Comparison of ENCODE assay signal across 39 cellular contexts in the genomic region with DNA sequence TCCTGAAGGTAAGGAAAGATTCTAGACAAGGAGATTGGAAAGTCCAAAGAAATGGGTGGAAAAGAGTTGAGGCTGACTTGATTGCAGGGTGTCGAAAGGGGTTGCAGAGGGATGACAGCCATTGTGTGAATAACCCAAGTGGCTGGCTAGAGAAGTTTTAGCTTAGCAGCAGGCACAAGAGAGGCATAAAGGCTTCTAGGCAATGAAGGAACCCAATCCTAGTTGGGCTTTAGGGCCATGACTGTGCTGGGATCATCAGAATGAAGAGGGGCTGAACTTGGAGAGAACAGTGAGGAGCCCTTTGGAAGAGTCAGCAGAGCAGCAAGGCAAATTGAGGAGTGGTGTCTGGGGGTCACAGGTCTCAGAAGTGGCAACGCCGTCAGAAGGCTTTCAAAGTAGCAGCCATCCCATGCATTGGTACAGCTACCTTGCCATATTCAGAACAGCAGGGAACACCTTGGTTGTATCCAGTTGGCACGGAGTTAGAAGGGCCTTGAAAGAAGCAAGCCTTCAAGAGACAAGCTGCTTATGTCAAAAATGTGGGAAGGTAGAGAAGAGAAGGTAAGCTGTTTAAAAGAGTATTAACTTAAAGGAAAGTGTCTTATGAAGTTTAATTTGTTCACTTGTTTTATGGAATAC.
"Had no signal": no experiment of that assay in that cellular context is flagged by ENCODE, and none has a peak within 500 bp of the region (broad histone marks: within the 10 kb centered on the region; RNA-seq: fewer than 3 reads in every experiment).

No MANE protein-coding gene starts in this region.

- ATAC-seq: activated naive CD4-positive, alpha-beta T cell treated with anti-CD3 and anti-CD28 coated beads, Interleukin-2, amount 50 U/mL, for 72 hours; activated naive CD8-positive, alpha-beta T cell treated with anti-CD3 and anti-CD28 coated beads, Interleukin-2, amount 50 U/mL, for 24 hours; activated T-cell treated with anti-CD3 and anti-CD28 coated beads, Interleukin-2, amount 50 U/mL, for 4 hours; activated T-cell treated with anti-CD3 and anti-CD28 coated beads, Interleukin-2, amount 50 U/mL, for 72 hours; activated T-helper 17 cell treated with anti-CD3 and anti-CD28 coated beads, Interleukin-2, amount 50 U/mL, for 72 hours; body of pancreas had no signal

- H3K4me1 Mint-ChIP-seq: activated naive CD4-positive, alpha-beta T cell treated with anti-CD3 and anti-CD28 coated beads, Interleukin-2, amount 10 ng/mL, durations not matched to agents 7 days and 5 days; activated naive CD4-positive, alpha-beta T cell treated with anti-CD3 and anti-CD28 coated beads, Interleukin-2, amount 50 U/mL, for 24 hours; activated naive CD8-positive, alpha-beta T cell treated with anti-CD3 and anti-CD28 coated beads for 36 hours; activated naive CD8-positive, alpha-beta T cell treated with anti-CD3 and anti-CD28 coated beads, Interleukin-2, amount 10 ng/mL, durations not matched to agents 7 days and 5 days; activated T-helper 17 cell treated with anti-CD3 and anti-CD28 coated beads, Interleukin-2, amount 50 U/mL, for 72 hours; central memory CD8-positive, alpha-beta T cell had no signal

- DNase-seq: activated effector memory CD4-positive, alpha-beta T cell treated with anti-CD3 and anti-CD28 coated beads, Interleukin-2, amount 50 U/mL, for 16 hours; activated effector memory CD4-positive, alpha-beta T cell treated with Interleukin-2 at 50 U/mL for 16 hours; activated gamma-delta T cell; activated gamma-delta T cell treated with Interleukin-2 at 50 U/mL for 16 hours; activated naive CD4-positive, alpha-beta T cell; activated naive CD4-positive, alpha-beta T cell treated with anti-CD3 and anti-CD28 coated beads, Interleukin-2, amount 10 ng/mL, durations not matched to agents 7 days and 5 days; activated naive CD4-positive, alpha-beta T cell treated with anti-CD3 and anti-CD28 coated beads, Interleukin-2, amount 50 U/mL, for 16 hours; activated naive CD4-positive, alpha-beta T cell treated with Interleukin-2 at 50 U/mL for 16 hours; activated naive CD8-positive, alpha-beta T cell treated with anti-CD3 and anti-CD28 coated beads for 36 hours; activated naive CD8-positive, alpha-beta T cell treated with anti-CD3 and anti-CD28 coated beads, Interleukin-2, amount 10 ng/mL, durations not matched to agents 7 days and 5 days; activated naive CD8-positive, alpha-beta T cell treated with anti-CD3 and anti-CD28 coated beads, Interleukin-2, amount 50 U/mL, for 24 hours; activated T-cell treated with anti-CD3 and anti-CD28 coated beads, Interleukin-2, amount 50 U/mL, for 1 hour; activated T-cell treated with anti-CD3 and anti-CD28 coated beads, Interleukin-2, amount 50 U/mL, for 24 hours; activated T-cell treated with anti-CD3 and anti-CD28 coated beads, Interleukin-2, amount 50 U/mL, for 4 hours; activated T-cell treated with anti-CD3 and anti-CD28 coated beads, Interleukin-2, amount 50 U/mL, for 48 hours; activated T-cell treated with anti-CD3 and anti-CD28 coated beads, Interleukin-2, amount 50 U/mL, for 72 hours; adrenal gland; amniotic stem cell; amygdala; anterior cingulate cortex; aorta; body of pancreas; brain microvascular endothelial cell; caudate nucleus; central memory CD4-positive, alpha-beta T cell; cerebellar nuclear complex had no signal

- H3K4me1 ChIP-seq: adrenal gland, body of pancreas, breast epithelium had no signal

- H3K9me3 Mint-ChIP-seq: activated naive CD4-positive, alpha-beta T cell treated with anti-CD3 and anti-CD28 coated beads, Interleukin-2, amount 10 ng/mL, durations not matched to agents 7 days and 5 days; activated naive CD4-positive, alpha-beta T cell treated with anti-CD3 and anti-CD28 coated beads, Interleukin-2, amount 50 U/mL, for 24 hours; activated naive CD8-positive, alpha-beta T cell treated with anti-CD3 and anti-CD28 coated beads for 36 hours; activated naive CD8-positive, alpha-beta T cell treated with anti-CD3 and anti-CD28 coated beads, Interleukin-2, amount 10 ng/mL, durations not matched to agents 7 days and 5 days; activated naive CD8-positive, alpha-beta T cell treated with anti-CD3 and anti-CD28 coated beads, Interleukin-2, amount 50 U/mL, for 24 hours; activated T-cell treated with anti-CD3 and anti-CD28 coated beads, Interleukin-2, amount 50 U/mL, for 24 hours; activated T-cell treated with anti-CD3 and anti-CD28 coated beads, Interleukin-2, amount 50 U/mL, for 4 hours; activated T-cell treated with anti-CD3 and anti-CD28 coated beads, Interleukin-2, amount 50 U/mL, for 72 hours; activated T-helper 1 cell treated with anti-CD3 and anti-CD28 coated beads, Interleukin-12 subunit alpha, Interleukin-12 subunit beta, Interleukin-2, Interleukin-4 antibody, amounts not matched to agents 30 ng/mL and 10 ng/mL and 1 ng/mL, durations not matched to agents 14 hours and 24 hours and 36 hours; activated T-helper 17 cell treated with anti-CD3 and anti-CD28 coated beads, Interleukin-2, amount 50 U/mL, for 72 hours; activated T-helper 2 cell treated with anti-CD3 and anti-CD28 coated beads, Interferon-gamma antibody, Interleukin-2, Interleukin-4, amounts not matched to agents 10 μg/mL and 5 μg/mL and 100 μg/mL, durations not matched to agents 14 hours and 24 hours and 36 hours; brain; central memory CD8-positive, alpha-beta T cell had no signal

- H3K36me3 Mint-ChIP-seq: activated naive CD4-positive, alpha-beta T cell treated with anti-CD3 and anti-CD28 coated beads, Interleukin-2, amount 10 ng/mL, durations not matched to agents 7 days and 5 days; activated naive CD4-positive, alpha-beta T cell treated with anti-CD3 and anti-CD28 coated beads, Interleukin-2, amount 50 U/mL, for 24 hours; activated naive CD4-positive, alpha-beta T cell treated with anti-CD3 and anti-CD28 coated beads, Interleukin-2, amount 50 U/mL, for 72 hours; activated naive CD8-positive, alpha-beta T cell treated with anti-CD3 and anti-CD28 coated beads for 36 hours; activated naive CD8-positive, alpha-beta T cell treated with anti-CD3 and anti-CD28 coated beads, Interleukin-2, amount 10 ng/mL, durations not matched to agents 7 days and 5 days; brain had no signal

- H3K27me3 ChIP-seq: ascending aorta, body of pancreas, brain microvascular endothelial cell, breast epithelium, cardiac muscle cell had no signal

- H3K4me3 Mint-ChIP-seq: activated naive CD4-positive, alpha-beta T cell treated with anti-CD3 and anti-CD28 coated beads, Interleukin-2, amount 10 ng/mL, durations not matched to agents 7 days and 5 days; activated naive CD4-positive, alpha-beta T cell treated with anti-CD3 and anti-CD28 coated beads, Interleukin-2, amount 50 U/mL, for 24 hours; activated naive CD8-positive, alpha-beta T cell; activated naive CD8-positive, alpha-beta T cell treated with anti-CD3 and anti-CD28 coated beads for 36 hours; activated naive CD8-positive, alpha-beta T cell treated with anti-CD3 and anti-CD28 coated beads, Interleukin-2, amount 10 ng/mL, durations not matched to agents 7 days and 5 days; activated naive CD8-positive, alpha-beta T cell treated with anti-CD3 and anti-CD28 coated beads, Interleukin-2, amount 50 U/mL, for 24 hours; activated T-cell treated with anti-CD3 and anti-CD28 coated beads, Interleukin-2, amount 50 U/mL, for 24 hours; activated T-cell treated with anti-CD3 and anti-CD28 coated beads, Interleukin-2, amount 50 U/mL, for 4 hours; activated T-cell treated with anti-CD3 and anti-CD28 coated beads, Interleukin-2, amount 50 U/mL, for 72 hours; activated T-helper 1 cell treated with anti-CD3 and anti-CD28 coated beads, Interleukin-12 subunit alpha, Interleukin-12 subunit beta, Interleukin-2, Interleukin-4 antibody, amounts not matched to agents 30 ng/mL and 10 ng/mL and 1 ng/mL, durations not matched to agents 14 hours and 24 hours and 36 hours; activated T-helper 17 cell treated with anti-CD3 and anti-CD28 coated beads, Interleukin-2, amount 50 U/mL, for 72 hours; brain; central memory CD8-positive, alpha-beta T cell had no signal

- H3K27ac ChIP-seq: adrenal gland, ascending aorta, body of pancreas, brain microvascular endothelial cell, breast epithelium, cardiac muscle cell had no signal

- FAIRE-seq: astrocyte, bronchial epithelial cell had no signal

- H3K27me3 Mint-ChIP-seq: activated naive CD4-positive, alpha-beta T cell treated with anti-CD3 and anti-CD28 coated beads, Interleukin-2, amount 50 U/mL, for 24 hours; activated naive CD8-positive, alpha-beta T cell; activated naive CD8-positive, alpha-beta T cell treated with anti-CD3 and anti-CD28 coated beads for 36 hours; activated naive CD8-positive, alpha-beta T cell treated with anti-CD3 and anti-CD28 coated beads, Interleukin-2, amount 50 U/mL, for 24 hours; activated T-helper 17 cell treated with anti-CD3 and anti-CD28 coated beads, Interleukin-2, amount 50 U/mL, for 72 hours; brain had no signal

- H3K9me3 ChIP-seq: adrenal gland, ascending aorta, body of pancreas, breast epithelium had no signal

- H3K4me3 ChIP-seq: adrenal gland, ascending aorta, body of pancreas, breast epithelium, cardiac muscle cell had no signal

- H3K27ac Mint-ChIP-seq: activated naive CD4-positive, alpha-beta T cell treated with anti-CD3 and anti-CD28 coated beads, Interleukin-2, amount 10 ng/mL, durations not matched to agents 7 days and 5 days; activated naive CD4-positive, alpha-beta T cell treated with anti-CD3 and anti-CD28 coated beads, Interleukin-2, amount 50 U/mL, for 24 hours; activated naive CD8-positive, alpha-beta T cell; activated naive CD8-positive, alpha-beta T cell treated with anti-CD3 and anti-CD28 coated beads for 36 hours; activated naive CD8-positive, alpha-beta T cell treated with anti-CD3 and anti-CD28 coated beads, Interleukin-2, amount 10 ng/mL, durations not matched to agents 7 days and 5 days; activated naive CD8-positive, alpha-beta T cell treated with anti-CD3 and anti-CD28 coated beads, Interleukin-2, amount 50 U/mL, for 24 hours; activated T-cell treated with anti-CD3 and anti-CD28 coated beads, Interleukin-2, amount 50 U/mL, for 24 hours; activated T-cell treated with anti-CD3 and anti-CD28 coated beads, Interleukin-2, amount 50 U/mL, for 72 hours; activated T-helper 1 cell treated with anti-CD3 and anti-CD28 coated beads, Interleukin-12 subunit alpha, Interleukin-12 subunit beta, Interleukin-2, Interleukin-4 antibody, amounts not matched to agents 30 ng/mL and 10 ng/mL and 1 ng/mL, durations not matched to agents 14 hours and 24 hours and 36 hours; activated T-helper 17 cell treated with anti-CD3 and anti-CD28 coated beads, Interleukin-2, amount 50 U/mL, for 72 hours; activated T-helper 2 cell treated with anti-CD3 and anti-CD28 coated beads, Interferon-gamma antibody, Interleukin-2, Interleukin-4, amounts not matched to agents 10 μg/mL and 5 μg/mL and 100 μg/mL, durations not matched to agents 14 hours and 24 hours and 36 hours; brain had no signal

- H3K36me3 ChIP-seq: adrenal gland, ascending aorta, brain microvascular endothelial cell, breast epithelium, cardiac muscle cell had no signal
